ENCODE assay signal across 8 cellular contexts in genomic region chr18:35040988-35041751, GRCh38. TPM values are rescaled to one million over a fixed set of nuclear protein-coding genes. Genes with fewer than 3 reads are reported as not detected.
DNase-seq lines count a peak whose midpoint lies in the region; ATAC-seq, FAIRE-seq and TF ChIP-seq lines count a peak whose summit lies in the region.

MAPRE2 (plus strand) TSS chr18:35041413; CDS start chr18:35041540, 127 bp downstream.

- H3K79me2 ChIP-seq in ACC112 (ENCODE audit: control insufficient read depth, insufficient read depth, low read length, unreplicated experiment) (peaks cover 45% of the 10 kb centered on the region), mammary epithelial cell (ENCODE audit: insufficient read depth, low read length) (peaks cover 9% of the 10 kb centered on the region)

- BruUV-seq in mammary epithelial cell (replicated peaks; lab: Mats Ljungman, UMichigan), result no TSS peak

- DNase-seq in NCI-H2196 treated with DMSO at 0.1 percent for 48 hours (lab: John Stamatoyannopoulos, UW; ENCODE audit: unreplicated experiment), result peak; percentile 86
- DNase-seq in WERI-Rb-1, result peak; percentile 98
- peak; percentile 94 for DNase-seq in mammary epithelial cell
- DNase-seq in small intestine, result peak; percentile 94

- FAIRE-seq in small intestine (lab: Jason Lieb, UNC), result no peak

- CTCF ChIA-PET in mammary epithelial cell (lab: Charles Lee; ENCODE audit: low non-redundant PET), result interaction anchor here (0.6 kb wide), 1 partner anchor 103 kb away, joined by 4 read pairs; no protein-coding TSS in a partner anchor

- peak within 1 kb of the TSS; percentile 85 for H3K4me2 ChIP-seq in mammary epithelial cell (ENCODE audit: insufficient read depth, low read depth, low read length)

- H3K27me3 ChIP-seq in ACC112 (ENCODE audit: insufficient read depth, low read length) (no peaks in the 10 kb centered on the region), WERI-Rb-1 (ENCODE audit: insufficient read depth, low read depth, severe bottlenecking) (no peaks in the 10 kb centered on the region), mammary epithelial cell (ENCODE audit: insufficient read depth, low read length) (no peaks in the 10 kb centered on the region), iPS-20b (ENCODE audit: insufficient read depth, low read length) (no peaks in the 10 kb centered on the region), small intestine (ENCODE audit: control insufficient read depth in 2 of 2, insufficient read depth in 2 of 2, low read length in 2 of 2) (no peaks in the 10 kb centered on the region)

- H4K20me1 ChIP-seq in mammary epithelial cell (ENCODE audit: insufficient read depth, low read length), result no peaks in the 10 kb centered on the region

- dilution Hi-C loops in mammary epithelial cell (cut with HindIII; ENCODE audit: low sequenced_read_pairs), result no loop called here

- H3K4me1 ChIP-seq in ACC112 (ENCODE audit: control insufficient read depth, insufficient read depth, low read length, unreplicated experiment), result peaks cover 45% of the 10 kb centered on the region
- peaks cover 14% of the 10 kb centered on the region for H3K4me1 ChIP-seq in mammary epithelial cell (ENCODE audit: insufficient read depth, low read length)
- peaks cover 19% of the 10 kb centered on the region; the same call in 1 of the 2 replicates for H3K4me1 ChIP-seq in iPS-20b (ENCODE audit: insufficient read depth, low read length)
- peaks cover 0 to 8% of the 10 kb centered on the region in 2 donors for H3K4me1 ChIP-seq in small intestine (ENCODE audit: control insufficient read depth in 2 of 2, insufficient read depth in 1 of 2, low read depth in 1 of 2, low read length in 1 of 2)

- H3K27ac ChIP-seq in ACC112 (ENCODE audit: low read depth, low read length) (peak within 1 kb of the TSS; percentile 50), WERI-Rb-1 (peak within 1 kb of the TSS; percentile 75), mammary epithelial cell (ENCODE audit: insufficient read depth, low read depth, low read length) (peak within 1 kb of the TSS; percentile 84), iPS-20b (ENCODE audit: low read length) (no peak within 1 kb of the TSS), small intestine (ENCODE audit: low read depth in 1 of 2, low read length in 1 of 2) (peak within 1 kb of the TSS; percentile 87 to 93)

- no peaks in the 10 kb centered on the region for H3K9me3 ChIP-seq in WERI-Rb-1 (ENCODE audit: severe bottlenecking)
- H3K9me3 ChIP-seq in mammary epithelial cell (replicated peaks; ENCODE audit: insufficient read depth, low read length), result no peaks in the 10 kb centered on the region
- no peaks in the 10 kb centered on the region for H3K9me3 ChIP-seq in iPS-20b (ENCODE audit: insufficient read depth, low read depth, low read length)
- no peaks in the 10 kb centered on the region for H3K9me3 ChIP-seq in small intestine (ENCODE audit: control insufficient read depth, low read depth)

- in situ Hi-C loops in mammary epithelial cell (cut with MboI; ENCODE audit: low sequenced_read_pairs in 2 of 2), result no loop called here

- no peak for TF ChIP-seq CTCF in WERI-Rb-1 (IDR thresholded peaks at IDR 0.05; ENCODE audit: low read depth, low read length)
- TF ChIP-seq CTCF in mammary epithelial cell (conservative IDR thresholded peaks at IDR 0.05 in 1 of 2, IDR thresholded peaks at IDR 0.05 in 1 of 2; ENCODE audit: extremely low read depth in 1 of 2, insufficient read depth in 1 of 2, low read depth in 1 of 2, low read length in 2 of 2), result no peak

- H3K36me3 ChIP-seq in ACC112 (ENCODE audit: insufficient read depth, low read length), result no peaks in the 10 kb centered on the region
- no peaks in the 10 kb centered on the region for H3K36me3 ChIP-seq in WERI-Rb-1
- no peaks in the 10 kb centered on the region for H3K36me3 ChIP-seq in mammary epithelial cell (ENCODE audit: insufficient read depth, low read length)
- no peaks in the 10 kb centered on the region for H3K36me3 ChIP-seq in iPS-20b (ENCODE audit: insufficient read depth, low read depth, low read length)
- no peaks in the 10 kb centered on the region for H3K36me3 ChIP-seq in small intestine (ENCODE audit: control insufficient read depth in 2 of 2, insufficient read depth in 2 of 2, low read length in 2 of 2)

- H3K4me3 ChIP-seq in ACC112 (ENCODE audit: low read depth, low read length) (peak within 1 kb of the TSS; percentile 93), WERI-Rb-1 (ENCODE audit: low read depth, low read length) (peak within 1 kb of the TSS; percentile 64), mammary epithelial cell (replicated peaks in 1 of 3; ENCODE audit: insufficient read depth in 1 of 3, low read depth in 2 of 3, low read length in 3 of 3) (peak within 1 kb of the TSS; percentile 80 to 88 (median 83)), iPS-20b (ENCODE audit: low read length) (peak within 1 kb of the TSS; percentile 93), small intestine (ENCODE audit: low read depth in 1 of 2, low read length in 2 of 2) (peak within 1 kb of the TSS; percentile 73 to 76)

- intact Hi-C loops in mammary epithelial cell (cut with micrococcal nuclease), result loop anchor here (10.0 kb wide), 1 partner anchor 46 kb away; no protein-coding TSS in a partner anchor

- ATAC-seq in GM18870 (IDR thresholded peaks at IDR 0.05; ENCODE audit: unreplicated experiment), result peak; percentile 57
- peak; percentile 81 for ATAC-seq in HG03135 (IDR thresholded peaks at IDR 0.05; ENCODE audit: unreplicated experiment)

- H3K9ac ChIP-seq in mammary epithelial cell (ENCODE audit: insufficient read depth, low read length), result peak within 1 kb of the TSS; percentile 81
- peak within 1 kb of the TSS; percentile 81 for H3K9ac ChIP-seq in iPS-20b (ENCODE audit: low read depth, low read length)

- 2% methylated on average over 19 of the region's 52 CpGs for WGBS in mammary epithelial cell (ENCODE audit: low coverage, missing lambda C conversion rate)
- WGBS in small intestine, 3 donors, result 0 to 1% (median 1%) methylated on average over 45 to 52 of the region's 52 CpGs

- H2AFZ ChIP-seq in ACC112 (ENCODE audit: low read length, unreplicated experiment) (peak within 1 kb of the TSS; percentile 90), mammary epithelial cell (ENCODE audit: low read depth, low read length) (peak within 1 kb of the TSS; percentile 98)

RNA-seq across cellular contexts. Expression of gene MAPRE2, which starts in this region (rescaled TPM):
- 1 to 10 TPM; 5.0 to 7.3 TPM for total RNA-seq in mammary epithelial cell
- polyA plus RNA-seq in mammary epithelial cell (14.0 TPM), small intestine (10 to 100 TPM in 1 of 3 donors, 1 to 10 TPM in 2; 6.2 to 14.9 (median 7.6) TPM)
- polyA minus RNA-seq in mammary epithelial cell, result 51.5 TPM
